ENCODE assay signal across 34 cellular contexts in genomic region chr16:67707210-67707609, GRCh38.
"Had no signal": no experiment of that assay in that cellular context is flagged by ENCODE, and none has a peak within 500 bp of the region (broad histone marks: within the 10 kb centered on the region; RNA-seq: fewer than 3 reads in every experiment).

No MANE protein-coding gene starts in this region.

- H3K4me3 ChIP-seq: MG63 had no signal

- H3K9me3 ChIP-seq: MG63 had no signal

- DNase-seq: Karpas-422, Kasumi-1, MG63, MM.1S, MV-4-11, NCI-H1048, NCI-H1092, NCI-H1092 treated with DMSO at 0.1 percent for 48 hours, NCI-H1105, NCI-H1105 treated with DMSO at 0.1 percent for 48 hours, NCI-H1417, NCI-H1417 treated with DMSO at 0.1 percent for 48 hours, NCI-H1436, NCI-H1436 treated with DMSO at 0.1 percent for 48 hours, NCI-H146, NCI-H1694, NCI-H1694 treated with DMSO at 0.1 percent for 48 hours, NCI-H187, NCI-H187 treated with DMSO at 0.1 percent for 48 hours, NCI-H1930, NCI-H2029, NCI-H2029 treated with DMSO at 0.1 percent for 48 hours, NCI-H2081, NCI-H2081 treated with DMSO at 0.1 percent for 48 hours, NCI-H2107, NCI-H2171, NCI-H2171 treated with DMSO at 0.1 percent for 48 hours, NCI-H2227 treated with DMSO at 0.1 percent for 48 hours, NCI-H226, NCI-H345, NCI-H446, NCI-H446 treated with DMSO at 0.1 percent for 48 hours, NCI-H510A, NCI-H510A treated with DMSO at 0.1 percent for 48 hours had no signal

- H3K36me3 ChIP-seq: MG63 had no signal

- H3K27me3 ChIP-seq: MG63 had no signal
